23 cellular contexts compared by ENCODE assay signal in genomic region chr4:156870861-156871260, GRCh38.
"Had no signal": no experiment of that assay in that cellular context is flagged by ENCODE, and none has a peak within 500 bp of the region (broad histone marks: within the 10 kb centered on the region; RNA-seq: fewer than 3 reads in every experiment).

No MANE protein-coding gene starts in this region.

- ATAC-seq: esophagus mucosa; gastrocnemius medialis; left lobe of liver; natural killer cell; pancreas; right lobe of liver; stimulated activated memory B cell treated with anti-CD40 and anti-IgM and Interleukin-4, amounts not matched to agents 10 μg/mL and 1 μg/mL and 100 μg/mL, for 72 hours; stimulated activated naive CD8-positive, alpha-beta T cell treated with anti-CD3 and anti-CD28 coated beads, Interleukin-15, Interleukin-2, amounts not matched to agents 100 U/mL and 50 U/mL, for 24 hours had no signal

- H3K9me3 ChIP-seq: gastrocnemius medialis, neutrophil, pancreas, right lobe of liver, testis, tibial nerve, upper lobe of left lung had no signal

- H3K4me1 Mint-ChIP-seq: endodermal cell; natural killer cell; neural crest cell; stimulated activated memory B cell treated with anti-CD40 and anti-IgM and Interleukin-4, amounts not matched to agents 10 μg/mL and 1 μg/mL and 100 μg/mL, for 72 hours had no signal

- H3K27me3 Mint-ChIP-seq: stimulated activated memory B cell treated with anti-CD40 and anti-IgM and Interleukin-4, amounts not matched to agents 10 μg/mL and 1 μg/mL and 100 μg/mL, for 72 hours had no signal

- H3K27ac ChIP-seq: epithelial cell of prostate, gastrocnemius medialis, neutrophil, pancreas, right lobe of liver, testis, tibial nerve, upper lobe of left lung had no signal

- H3K36me3 ChIP-seq: gastrocnemius medialis, neutrophil, pancreas, right lobe of liver, tibial nerve, upper lobe of left lung had no signal

- H3K4me1 ChIP-seq: gastrocnemius medialis, pancreas, right lobe of liver, testis, tibial nerve had no signal

- H3K36me3 Mint-ChIP-seq: natural killer cell; stimulated activated memory B cell treated with anti-CD40 and anti-IgM and Interleukin-4, amounts not matched to agents 10 μg/mL and 1 μg/mL and 100 μg/mL, for 72 hours had no signal

- H3K9me3 Mint-ChIP-seq: endodermal cell; neural crest cell; stimulated activated memory B cell treated with anti-CD40 and anti-IgM and Interleukin-4, amounts not matched to agents 10 μg/mL and 1 μg/mL and 100 μg/mL, for 72 hours had no signal

- H3K27ac Mint-ChIP-seq: endodermal cell; natural killer cell; stimulated activated memory B cell treated with anti-CD40 and anti-IgM and Interleukin-4, amounts not matched to agents 10 μg/mL and 1 μg/mL and 100 μg/mL, for 72 hours had no signal

- H3K4me3 Mint-ChIP-seq: endodermal cell; natural killer cell; neural crest cell; stimulated activated memory B cell treated with anti-CD40 and anti-IgM and Interleukin-4, amounts not matched to agents 10 μg/mL and 1 μg/mL and 100 μg/mL, for 72 hours had no signal

- DNase-seq: cerebellar nuclear complex; effector CD8-positive, alpha-beta T cell; endodermal cell; gastrocnemius medialis; head of caudate nucleus; kidney; mesendoderm; natural killer cell; pancreas; retina; right lobe of liver; stimulated activated CD4-positive, alpha-beta T cell treated with anti-CD3 and anti-CD28 coated beads, Interleukin-4, amount 100 ng/mL, for 4 hours; stimulated activated naive CD8-positive, alpha-beta T cell treated with anti-CD3 and anti-CD28 coated beads, Interleukin-15, Interleukin-2, amounts not matched to agents 100 U/mL and 50 U/mL, for 24 hours; substantia nigra; testis; upper lobe of left lung had no signal

- H3K4me3 ChIP-seq: gastrocnemius medialis, pancreas, right lobe of liver, testis, tibial nerve, upper lobe of left lung had no signal

- H3K27me3 ChIP-seq: gastrocnemius medialis, neutrophil, pancreas, right lobe of liver, testis, tibial nerve, upper lobe of left lung had no signal
